Comparison of ENCODE assay signal across 9 cellular contexts in the genomic region with DNA sequence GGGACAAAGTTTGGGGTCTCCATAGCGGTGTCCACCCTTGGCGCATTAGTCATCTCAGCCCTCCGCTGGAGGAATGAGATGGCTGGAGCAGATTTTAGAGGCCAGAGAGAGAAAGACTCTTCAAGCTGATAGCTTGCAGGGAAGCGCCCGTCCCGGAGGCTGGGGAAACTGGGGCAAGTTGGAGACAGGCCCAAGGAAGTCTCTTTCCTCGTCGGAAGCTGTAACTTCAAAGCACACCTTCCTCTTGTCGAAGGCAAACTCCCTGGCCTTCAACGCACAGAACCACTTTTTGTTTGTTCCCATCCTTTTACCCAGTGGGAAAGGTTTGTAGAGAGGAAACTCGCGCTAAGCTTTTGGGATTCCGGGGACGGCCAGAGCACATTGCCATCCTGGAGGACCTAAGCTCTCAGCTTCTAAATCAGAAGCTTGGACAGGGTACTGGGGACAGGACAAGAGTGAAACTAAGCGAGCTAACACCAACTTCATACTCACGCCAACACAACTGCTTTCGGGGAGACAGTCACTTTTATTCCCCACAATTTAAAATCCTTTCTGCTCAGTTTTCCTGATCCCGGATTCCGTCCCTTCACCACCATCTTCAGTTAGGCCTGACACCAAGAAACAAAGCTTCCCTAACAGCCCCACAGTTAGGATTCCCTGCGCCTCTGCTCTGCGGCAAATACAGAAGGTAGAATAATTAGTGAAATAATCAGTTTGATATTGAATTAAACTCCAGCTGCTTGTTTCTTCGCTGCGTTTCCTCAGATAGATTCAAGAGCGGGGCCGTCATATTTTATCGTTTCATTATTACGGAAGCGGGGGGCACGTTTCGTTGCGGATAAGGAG. TPM values are rescaled to one million over a fixed set of nuclear protein-coding genes. Genes with fewer than 3 reads are reported as not detected.
A peak's percentile ranks its signal among the peaks of the same experiment; 100 is the strongest.
DNase-seq lines count a peak whose midpoint lies in the region; ATAC-seq and TF ChIP-seq lines count a peak whose summit lies in the region.
"Had no signal": no experiment of that assay in that cellular context is flagged by ENCODE, and none has a peak within 500 bp of the region (broad histone marks: within the 10 kb centered on the region; RNA-seq: fewer than 3 reads in every experiment).

No MANE protein-coding gene starts in this region.

- TF ChIP-seq CTCF in activated CD8-positive, alpha-beta T cell treated with anti-CD3 and anti-CD28 coated beads for 36 hours (IDR thresholded peaks at IDR 0.05) = no peak
- no peak for TF ChIP-seq CTCF in RWPE1 (conservative IDR thresholded peaks at IDR 0.05; ENCODE audit: low read depth)

- no peaks in the 10 kb centered on the region for H3K9me3 Mint-ChIP-seq in activated CD8-positive, alpha-beta memory T cell treated with anti-CD3 and anti-CD28 coated beads, Interleukin-2, amount 10 ng/mL, durations not matched to agents 7 days and 5 days (ENCODE audit: low read depth)
- H3K9me3 Mint-ChIP-seq in activated CD8-positive, alpha-beta T cell treated with anti-CD3 and anti-CD28 coated beads for 36 hours = no peaks in the 10 kb centered on the region
- no peaks in the 10 kb centered on the region for H3K9me3 Mint-ChIP-seq in stimulated activated naive B cell treated with anti-CD40 and anti-IgM and Interleukin-4, amounts not matched to agents 10 μg/mL and 1 μg/mL and 100 μg/mL, for 72 hours

- peak overlapping the region; percentile 1; the same call in 1 of the 2 replicates for H3K4me3 ChIP-seq in iPS-18c (ENCODE audit: insufficient read depth, low read depth, low read length)

- POLR2A ChIA-PET in activated CD8-positive, alpha-beta T cell treated with anti-CD3 and anti-CD28 coated beads for 36 hours (lab: Charles Lee) = interaction anchor here (0.5 to 1.2 kb wide), 2 partner anchors 186 to 458 kb away, joined by 4 read pairs; no protein-coding TSS in a partner anchor
- POLR2A ChIA-PET in RWPE1 (lab: Yijun Ruan, JAX; ENCODE audit: low non-redundant PET) = no interaction called here

- no peak overlapping the region for H3K27ac ChIP-seq in RWPE1
- H3K27ac ChIP-seq: pancreas had no signal

- intact Hi-C loops in activated CD8-positive, alpha-beta T cell treated with anti-CD3 and anti-CD28 coated beads for 36 hours (cut with micrococcal nuclease) = no loop called here

- DNase-seq in activated CD8-positive, alpha-beta memory T cell treated with anti-CD3 and anti-CD28 coated beads, Interleukin-2, amount 10 ng/mL, durations not matched to agents 7 days and 5 days = no peak
- no peak for DNase-seq in activated CD8-positive, alpha-beta memory T cell treated with anti-CD3 and anti-CD28 coated beads, Interleukin-2, amount 50 U/mL, for 48 hours
- DNase-seq in activated CD8-positive, alpha-beta T cell treated with anti-CD3 and anti-CD28 coated beads for 36 hours = no peak
- DNase-seq in stimulated activated naive B cell treated with anti-CD40 and anti-IgM and Interleukin-4, amounts not matched to agents 10 μg/mL and 1 μg/mL and 100 μg/mL, for 72 hours = no peak
- DNase-seq in DMS 273 treated with DMSO at 0.1 percent for 48 hours (lab: John Stamatoyannopoulos, UW) (no peak), RWPE1 (ENCODE audit: low spot score) (no peak), NOMO-1 treated with dmso at 0.1 percent for 144 hours (lab: John Stamatoyannopoulos, UW; ENCODE audit: unreplicated experiment) (no peak)

- H3K27me3 Mint-ChIP-seq in activated CD8-positive, alpha-beta memory T cell treated with anti-CD3 and anti-CD28 coated beads, Interleukin-2, amount 10 ng/mL, durations not matched to agents 7 days and 5 days = peaks cover 60% of the 10 kb centered on the region
- peaks cover 53% of the 10 kb centered on the region for H3K27me3 Mint-ChIP-seq in activated CD8-positive, alpha-beta T cell treated with anti-CD3 and anti-CD28 coated beads for 36 hours
- peaks cover 77 to 90% of the 10 kb centered on the region in 2 donors for H3K27me3 Mint-ChIP-seq in stimulated activated naive B cell treated with anti-CD40 and anti-IgM and Interleukin-4, amounts not matched to agents 10 μg/mL and 1 μg/mL and 100 μg/mL, for 72 hours

- no peak for ATAC-seq in activated CD8-positive, alpha-beta memory T cell treated with anti-CD3 and anti-CD28 coated beads, Interleukin-2, amount 10 ng/mL, durations not matched to agents 7 days and 5 days
- ATAC-seq in activated CD8-positive, alpha-beta T cell treated with anti-CD3 and anti-CD28 coated beads for 36 hours = no peak
- ATAC-seq in stimulated activated naive B cell treated with anti-CD40 and anti-IgM and Interleukin-4, amounts not matched to agents 10 μg/mL and 1 μg/mL and 100 μg/mL, for 72 hours (replicated peaks) = no peak

- H3K4me1 Mint-ChIP-seq in activated CD8-positive, alpha-beta memory T cell treated with anti-CD3 and anti-CD28 coated beads, Interleukin-2, amount 10 ng/mL, durations not matched to agents 7 days and 5 days = peaks cover 43% of the 10 kb centered on the region
- H3K4me1 Mint-ChIP-seq in activated CD8-positive, alpha-beta T cell treated with anti-CD3 and anti-CD28 coated beads for 36 hours (ENCODE audit: low read depth) = peaks cover 32% of the 10 kb centered on the region
- peaks cover 25 to 42% of the 10 kb centered on the region in 2 donors for H3K4me1 Mint-ChIP-seq in stimulated activated naive B cell treated with anti-CD40 and anti-IgM and Interleukin-4, amounts not matched to agents 10 μg/mL and 1 μg/mL and 100 μg/mL, for 72 hours

- H3K27ac Mint-ChIP-seq in activated CD8-positive, alpha-beta memory T cell treated with anti-CD3 and anti-CD28 coated beads, Interleukin-2, amount 10 ng/mL, durations not matched to agents 7 days and 5 days = peak overlapping the region; percentile 68
- H3K27ac Mint-ChIP-seq in activated CD8-positive, alpha-beta T cell treated with anti-CD3 and anti-CD28 coated beads for 36 hours = peak overlapping the region; percentile 55
- peak overlapping the region; percentile 90 for H3K27ac Mint-ChIP-seq in stimulated activated naive B cell treated with anti-CD40 and anti-IgM and Interleukin-4, amounts not matched to agents 10 μg/mL and 1 μg/mL and 100 μg/mL, for 72 hours

- no peaks in the 10 kb centered on the region for H3K9me3 ChIP-seq in iPS-18c (ENCODE audit: control insufficient read depth, insufficient read depth, low read length)
- H3K9me3 ChIP-seq: pancreas had no signal

- peaks cover 5% of the 10 kb centered on the region for H3K36me3 Mint-ChIP-seq in activated CD8-positive, alpha-beta memory T cell treated with anti-CD3 and anti-CD28 coated beads, Interleukin-2, amount 10 ng/mL, durations not matched to agents 7 days and 5 days
- H3K36me3 Mint-ChIP-seq in activated CD8-positive, alpha-beta T cell treated with anti-CD3 and anti-CD28 coated beads for 36 hours (ENCODE audit: low read depth) = peaks cover 3% of the 10 kb centered on the region
- H3K36me3 Mint-ChIP-seq in stimulated activated naive B cell treated with anti-CD40 and anti-IgM and Interleukin-4, amounts not matched to agents 10 μg/mL and 1 μg/mL and 100 μg/mL, for 72 hours = peaks cover 0 to 3% of the 10 kb centered on the region in 2 donors

- CTCF ChIA-PET in activated CD8-positive, alpha-beta memory T cell treated with anti-CD3 and anti-CD28 coated beads, Interleukin-2, amount 10 ng/mL, durations not matched to agents 7 days and 5 days (lab: Charles Lee) = interaction anchor here (0.6 to 9.6 kb wide), 12 partner anchors 9 to 626 kb away, joined by 3 to 82 read pairs (median 8); partner anchors contain the start of genes AZI2 and ZCWPW2
- CTCF ChIA-PET in activated CD8-positive, alpha-beta T cell treated with anti-CD3 and anti-CD28 coated beads for 36 hours (lab: Charles Lee) = interaction anchor here (0.6 to 5.8 kb wide), 13 partner anchors 11 to 626 kb away, joined by 3 to 53 read pairs (median 4); partner anchors contain the start of genes AZI2 and ZCWPW2
- CTCF ChIA-PET in RWPE1 (lab: Yijun Ruan, JAX) = interaction anchor here (0.7 to 1.3 kb wide), 3 partner anchors 103 to 328 kb away, joined by 3 to 5 read pairs (median 3); no protein-coding TSS in a partner anchor

- H3K4me3 Mint-ChIP-seq in activated CD8-positive, alpha-beta memory T cell treated with anti-CD3 and anti-CD28 coated beads, Interleukin-2, amount 10 ng/mL, durations not matched to agents 7 days and 5 days = peak overlapping the region; percentile 81
- peak overlapping the region; percentile 78 for H3K4me3 Mint-ChIP-seq in activated CD8-positive, alpha-beta T cell treated with anti-CD3 and anti-CD28 coated beads for 36 hours
- peak overlapping the region; percentile 34 to 83 for H3K4me3 Mint-ChIP-seq in stimulated activated naive B cell treated with anti-CD40 and anti-IgM and Interleukin-4, amounts not matched to agents 10 μg/mL and 1 μg/mL and 100 μg/mL, for 72 hours

RNA-seq across cellular contexts. Expression of gene EOMES, which starts 1.1 kb away (rescaled TPM):
- 10 to 100 TPM in 1 of 2 experiments, 1 to 10 TPM in 1; 7.3 to 12.5 TPM for total RNA-seq in activated CD8-positive, alpha-beta memory T cell treated with anti-CD3 and anti-CD28 coated beads, Interleukin-2, amount 10 ng/mL, durations not matched to agents 7 days and 5 days
- 1 to 10 TPM; 4.2 to 4.4 TPM for total RNA-seq in activated CD8-positive, alpha-beta T cell treated with anti-CD3 and anti-CD28 coated beads for 36 hours
